In the genomic region with DNA sequence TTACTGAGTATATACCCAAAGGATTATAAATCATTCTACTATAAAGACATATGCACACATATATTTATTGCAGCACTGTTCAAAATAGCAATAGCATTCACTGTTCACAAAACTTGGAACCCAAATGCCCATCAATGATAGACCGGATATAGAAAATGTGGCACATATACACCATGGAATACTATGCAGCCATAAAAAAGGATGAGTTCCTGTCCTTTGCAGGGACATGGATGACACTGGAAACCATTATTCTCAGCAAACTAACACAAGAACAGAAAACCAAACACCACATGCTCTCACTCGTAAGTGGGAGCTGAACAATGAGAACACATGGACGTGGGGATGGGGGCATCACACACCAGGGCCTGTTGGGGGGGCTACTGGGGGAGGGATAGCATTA, we compare ENCODE assay signal across 1 cellular context. TPM values are rescaled to one million over a fixed set of nuclear protein-coding genes. Genes with fewer than 3 reads are reported as not detected.
"Had no signal": no experiment of that assay in that cellular context is flagged by ENCODE, and none has a peak within 500 bp of the region (broad histone marks: within the 10 kb centered on the region; RNA-seq: fewer than 3 reads in every experiment).

No MANE protein-coding gene starts in this region.

RNA-seq across cellular contexts. Expression of a gene that starts 40.9 kb away (rescaled TPM):
- total RNA-seq: G401 had no signal
